In the genomic region with DNA sequence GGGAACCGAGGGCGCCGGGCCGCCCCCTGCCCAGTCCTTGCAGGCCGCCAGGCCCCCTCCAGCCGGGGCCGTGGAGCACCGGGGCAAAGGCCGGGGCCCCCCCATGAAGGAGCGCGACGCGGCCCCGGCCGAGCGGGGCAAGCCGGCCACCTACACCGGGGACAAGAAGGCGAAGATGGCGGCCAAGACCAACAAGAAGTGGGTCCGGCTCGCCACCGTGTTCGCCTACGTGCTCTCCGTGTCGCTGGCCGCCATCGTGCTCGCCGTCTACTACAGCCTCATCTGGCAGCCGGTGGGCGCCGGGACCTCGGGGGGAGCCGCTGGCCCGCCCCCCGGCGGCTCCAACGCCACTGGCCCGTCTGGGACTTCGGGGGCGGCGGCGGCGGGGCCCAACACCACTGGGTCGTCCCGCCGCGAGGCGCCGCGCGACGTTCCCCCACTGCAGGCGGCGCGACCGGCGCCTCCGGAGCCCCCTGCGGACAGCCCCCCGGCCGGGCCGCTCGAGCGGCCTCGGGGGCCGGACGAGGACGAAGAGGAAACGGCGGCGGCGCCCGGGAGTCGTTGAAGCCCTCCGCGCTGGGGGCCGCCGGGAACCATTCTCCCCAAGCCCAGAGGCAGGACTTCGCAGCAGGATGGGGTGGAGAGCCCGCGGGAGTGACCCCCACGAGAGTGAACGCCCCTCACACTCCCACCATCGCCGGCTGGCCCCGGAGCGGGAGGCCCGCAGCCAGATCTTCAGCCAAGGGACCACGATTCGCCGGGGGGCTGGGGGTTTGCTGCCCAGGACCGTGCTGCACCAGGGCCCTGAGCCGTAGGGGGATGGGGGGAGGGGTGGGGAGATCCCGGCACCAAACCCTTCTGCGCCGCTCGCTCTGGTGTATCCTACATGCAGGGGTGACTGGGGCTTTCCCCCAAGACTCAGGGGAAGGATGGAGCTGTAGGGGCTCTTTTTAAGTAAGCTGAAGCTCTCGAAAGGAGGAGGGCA, we compare ENCODE assay signal across 6 cellular contexts. TPM values are rescaled to one million over a fixed set of nuclear protein-coding genes. Genes with fewer than 3 reads are reported as not detected.
DNase-seq lines count a peak whose midpoint lies in the region; FAIRE-seq and TF ChIP-seq lines count a peak whose summit lies in the region.

No MANE protein-coding gene starts in this region.

- H3K4me1 ChIP-seq in prostate gland (replicated peaks), result peaks cover 4% of the 10 kb centered on the region

- H3K4me3 ChIP-seq in dorsolateral prefrontal cortex, result peak overlapping the region; percentile 53 to 92 (median 78)
- peak overlapping the region; percentile 70 to 77 for H3K4me3 ChIP-seq in prostate gland

- H3K27me3 ChIP-seq in dorsolateral prefrontal cortex, result no peaks in the 10 kb centered on the region
- no peaks in the 10 kb centered on the region for H3K27me3 ChIP-seq in prostate gland (replicated peaks; ENCODE audit: insufficient read depth)

- peak overlapping the region in 51 of 59 donors; percentile 30 to 92 (median 81) for H3K27ac ChIP-seq in dorsolateral prefrontal cortex
- H3K27ac ChIP-seq in prostate gland, result peak overlapping the region; percentile 67 to 68

- no peak for DNase-seq in GM19239 (ENCODE audit: insufficient read length, low spot score)
- peak; percentile 46 for DNase-seq in HuH-7.5 (ENCODE audit: low spot score)
- peak in 2 of 10 donors; percentile 24 to 43 for DNase-seq in dorsolateral prefrontal cortex
- no peak for DNase-seq in prostate gland (ENCODE audit: low spot score)
- no peak for DNase-seq in NCI-H2196 treated with DMSO at 0.1 percent for 48 hours (lab: John Stamatoyannopoulos, UW; ENCODE audit: unreplicated experiment)
- no peak for DNase-seq in AG20443 (ENCODE audit: low spot score)

- FAIRE-seq in GM19239 (lab: Jason Lieb, UNC), result peak; percentile 11

- 3% methylated on average over 85 of the region's 101 CpGs for WGBS in prostate gland

- no peaks in the 10 kb centered on the region for H3K36me3 ChIP-seq in prostate gland

- H3K9me3 ChIP-seq in prostate gland, result no peaks in the 10 kb centered on the region

- intact Hi-C loops in dorsolateral prefrontal cortex (cut with DNase I) (loop anchor here (2.0 to 5.0 kb wide), 5 partner anchors 15 to 98 kb away; partner anchors contain the start of genes DISP2 (in 1 of the 2) and IVD (in 1 of the 2)), prostate gland (cut with DNase I) (loop anchor here (2.0 to 5.0 kb wide), 2 partner anchors 17 to 33 kb away; partner anchors contain the start of genes CCDC9B and DISP2)

- TF ChIP-seq POLR2A in prostate gland (IDR thresholded peaks at IDR 0.05), result no peak

- TF ChIP-seq CTCF in dorsolateral prefrontal cortex (IDR thresholded peaks at IDR 0.05 in 54 of 56, conservative IDR thresholded peaks at IDR 0.05 in 2 of 56; ENCODE audit: low read depth in 1 of 56, partially characterized antibody in 56 of 56) (peak in 2 of 56 donors; percentile 8 to 16), prostate gland (IDR thresholded peaks at IDR 0.05) (no peak)

RNA-seq across cellular contexts. Expression of gene INAFM2, which starts 0.8 kb away (rescaled TPM):
- 10 to 100 TPM; 15.6 to 46.5 (median 29.8) TPM for total RNA-seq in dorsolateral prefrontal cortex
- 10 to 100 TPM; 18.7 to 24.3 TPM for total RNA-seq in prostate gland

RNA-seq across cellular contexts. Expression of gene CCDC9B, which starts 16.5 kb away (rescaled TPM):
- total RNA-seq in dorsolateral prefrontal cortex, result 10 to 100 TPM in 114 of 120 experiments, 1 to 10 TPM in 6; 7.1 to 37.9 (median 17.3) TPM
- total RNA-seq in prostate gland, result 10 to 100 TPM in 1 of 2 donors, 1 to 10 TPM in 1; 9.0 to 29.7 TPM

RNA-seq across cellular contexts. Expression of gene PLCB2, which starts 16.5 kb away (rescaled TPM):
- total RNA-seq in dorsolateral prefrontal cortex, result 10 to 100 TPM; 10.2 to 52.4 (median 21.2) TPM
- 10 to 100 TPM in 1 of 2 donors, 1 to 10 TPM in 1; 1.5 to 13.0 TPM for total RNA-seq in prostate gland

RNA-seq across cellular contexts. Expression of gene PHGR1, which starts 26.6 kb away (rescaled TPM):
- not detected for total RNA-seq in dorsolateral prefrontal cortex
- total RNA-seq in prostate gland, result not detected

RNA-seq across cellular contexts. Expression of gene DISP2, which starts 33.8 kb away (rescaled TPM):
- total RNA-seq in dorsolateral prefrontal cortex (10 to 100 TPM; 11.5 to 58.0 (median 37.6) TPM), prostate gland (1 to 10 TPM in 1 of 2 donors, under 1 TPM in 1; 0.27 to 1.6 TPM)
